30 cellular contexts compared by ENCODE assay signal in genomic region chr1:241701483-241702290, GRCh38.
DNase-seq lines count a peak whose midpoint lies in the region; ATAC-seq lines count a peak whose summit lies in the region.
"Had no signal": no experiment of that assay in that cellular context is flagged by ENCODE, and none has a peak within 500 bp of the region (broad histone marks: within the 10 kb centered on the region; RNA-seq: fewer than 3 reads in every experiment).

No MANE protein-coding gene starts in this region.

- H3K27ac ChIP-seq in ACC112 (ENCODE audit: low read depth, low read length), result peak overlapping the region; percentile 84
- H3K27ac ChIP-seq in SK-N-MC, result peak overlapping the region; percentile 94
- H3K27ac ChIP-seq: cardiac muscle cell, coronary artery, SJCRH30, skin epidermis had no signal

- H3K79me2 ChIP-seq in ACC112 (ENCODE audit: control insufficient read depth, insufficient read depth, low read length, unreplicated experiment), result no peaks in the 10 kb centered on the region

- DNase-seq in GM04503 (ENCODE audit: low read depth) (peak; percentile 17), SK-N-MC (ENCODE audit: low read depth, low spot score) (peak; percentile 66), iris pigment epithelial cell (ENCODE audit: low read depth) (peak; percentile 29), NCI-H1417 treated with DMSO at 0.1 percent for 48 hours (lab: John Stamatoyannopoulos, UW) (no peak), SKM-1 treated with dmso at 0.1 percent for 144 hours (lab: John Stamatoyannopoulos, UW; ENCODE audit: unreplicated experiment) (no peak), DMS153 treated with DMSO at 0.1 percent for 48 hours (lab: John Stamatoyannopoulos, UW; ENCODE audit: unreplicated experiment) (no peak)
- DNase-seq: activated CD4-positive, alpha-beta T cell treated with anti-CD3 and anti-CD28 coated beads for 36 hours; activated naive CD4-positive, alpha-beta T cell treated with anti-CD3 and anti-CD28 coated beads, Interleukin-2, amount 10 ng/mL, durations not matched to agents 7 days and 5 days; activated T-cell treated with anti-CD3 and anti-CD28 coated beads, Interleukin-2, amount 50 U/mL, for 48 hours; anterior cingulate cortex; CD8-positive, alpha-beta memory T cell; DMS53; endodermal cell; esophagus squamous epithelium; GF-D8; glutamatergic neuron; Kasumi-1; naive B cell; NCI-H1092; NCI-H2081 treated with DMSO at 0.1 percent for 48 hours; NCI-H446 treated with DMSO at 0.1 percent for 48 hours; nucleus accumbens; stimulated activated CD4-positive, alpha-beta T cell treated with anti-CD3 and anti-CD28 coated beads, Interleukin-1b, Interleukin-23, amount 100 ng/mL, for 48 hours had no signal

- no peak overlapping the region for H3K9ac ChIP-seq in SK-N-MC (ENCODE audit: insufficient read length)

- H3K9me3 ChIP-seq in SK-N-MC (ENCODE audit: low read depth, low read length), result no peaks in the 10 kb centered on the region
- H3K9me3 ChIP-seq: esophagus squamous epithelium, SJCRH30 had no signal

- peak overlapping the region; percentile 56 for H2AFZ ChIP-seq in ACC112 (ENCODE audit: low read length, unreplicated experiment)

- ATAC-seq in HG03378 (IDR thresholded peaks at IDR 0.05; ENCODE audit: unreplicated experiment), result no peak
- ATAC-seq: activated CD4-positive, alpha-beta T cell treated with anti-CD3 and anti-CD28 coated beads for 36 hours; Panc1 had no signal

- no peaks in the 10 kb centered on the region for H3K27me3 ChIP-seq in ACC112 (ENCODE audit: insufficient read depth, low read length)
- H3K27me3 ChIP-seq: cardiac muscle cell, esophagus squamous epithelium, SJCRH30 had no signal

- H3K36me3 ChIP-seq in ACC112 (ENCODE audit: insufficient read depth, low read length) (no peaks in the 10 kb centered on the region), SK-N-MC (ENCODE audit: insufficient read depth, low read length) (no peaks in the 10 kb centered on the region)
- H3K36me3 ChIP-seq: cardiac muscle cell, esophagus squamous epithelium, SJCRH30 had no signal

- H3K4me3 ChIP-seq in ACC112 (ENCODE audit: low read depth, low read length) (no peak overlapping the region; the same call in 1 of the 2 replicates), SK-N-MC (peak overlapping the region; percentile 61)
- H3K4me3 ChIP-seq: cardiac muscle cell, coronary artery, esophagus squamous epithelium, SJCRH30, skin epidermis had no signal

- H3K4me1 ChIP-seq in ACC112 (ENCODE audit: control insufficient read depth, insufficient read depth, low read length, unreplicated experiment), result peaks cover 36% of the 10 kb centered on the region
- H3K4me1 ChIP-seq: SJCRH30 had no signal

Comparison
In these comparisons a context has a peak if more than half of its experiments do, and no peak if none do; other contexts are left out.
1. DNase-seq: peak in GM04503 (single experiment), SK-N-MC (single experiment) and iris pigment epithelial cell (single experiment); none in NCI-H1417 treated with DMSO at 0.1 percent for 48 hours (single experiment), SKM-1 treated with dmso at 0.1 percent for 144 hours (single experiment) and DMS153 treated with DMSO at 0.1 percent for 48 hours (single experiment).